17 cellular contexts compared by ENCODE assay signal in the genomic region with DNA sequence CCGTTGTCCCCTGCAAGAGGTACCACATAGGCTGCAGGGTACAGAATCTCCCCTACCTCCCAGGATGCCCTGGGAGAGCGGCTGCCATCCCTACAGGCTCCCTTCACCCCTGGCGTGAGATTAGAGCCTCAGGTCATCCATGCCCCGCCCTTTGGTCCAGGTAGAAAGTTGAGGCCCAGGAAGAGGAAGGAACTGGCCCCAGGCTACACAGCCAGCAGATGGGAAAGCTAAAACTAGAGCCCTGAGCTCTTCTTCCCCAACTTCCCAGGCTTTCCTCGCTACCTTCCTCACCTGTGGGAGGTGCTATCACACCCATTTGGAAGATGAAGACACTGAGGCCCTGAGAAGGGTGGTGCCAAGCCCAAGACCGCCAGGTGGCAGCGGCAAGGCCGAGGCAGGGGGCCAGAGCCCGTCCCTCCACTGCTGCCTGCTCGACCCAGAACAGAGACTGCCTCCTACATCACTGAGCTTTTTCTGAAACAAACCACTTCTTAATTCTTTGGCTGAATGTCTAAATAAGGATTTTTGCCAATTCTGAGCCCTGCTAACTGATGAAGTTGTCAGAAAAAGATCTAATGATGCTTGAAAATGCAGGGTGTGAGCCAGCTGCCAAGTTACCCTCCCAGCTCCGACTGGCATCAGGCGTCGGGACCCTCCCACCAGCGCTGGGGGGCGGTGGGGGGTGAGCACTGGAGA. TPM values are rescaled to one million over a fixed set of nuclear protein-coding genes. Genes with fewer than 3 reads are reported as not detected.
DNase-seq lines count a peak whose midpoint lies in the region; ATAC-seq and TF ChIP-seq lines count a peak whose summit lies in the region.
"Had no signal": no experiment of that assay in that cellular context is flagged by ENCODE, and none has a peak within 500 bp of the region (broad histone marks: within the 10 kb centered on the region; RNA-seq: fewer than 3 reads in every experiment).

No MANE protein-coding gene starts in this region.

- no peak for ATAC-seq in HG03108 (IDR thresholded peaks at IDR 0.05; ENCODE audit: unreplicated experiment)
- ATAC-seq: right cardiac atrium had no signal

- H3K27ac ChIP-seq in stomach, result no peak overlapping the region
- H3K27ac ChIP-seq: epithelial cell of prostate had no signal

- no peak for TF ChIP-seq POLR2A in stomach (IDR thresholded peaks at IDR 0.05)

- H3K36me3 ChIP-seq in stomach, result no peaks in the 10 kb centered on the region
- H3K36me3 ChIP-seq: thoracic aorta had no signal

- TF ChIP-seq CTCF in fibroblast of the aortic adventitia (IDR thresholded peaks at IDR 0.05; ENCODE audit: insufficient read depth, low read length), result peak; percentile 7
- TF ChIP-seq CTCF in stomach (IDR thresholded peaks at IDR 0.05), result no peak

- no peak overlapping the region for H3K4me3 ChIP-seq in fibroblast of the aortic adventitia (ENCODE audit: low read depth, low read length)
- no peak overlapping the region for H3K4me3 ChIP-seq in stomach
- H3K4me3 ChIP-seq: thoracic aorta had no signal

- no peaks in the 10 kb centered on the region for H3K9me3 ChIP-seq in stomach
- H3K9me3 ChIP-seq: thoracic aorta had no signal

- peaks cover 19 to 48% (median 36%) of the 10 kb centered on the region in 4 donors for H3K4me1 ChIP-seq in stomach

- WGBS in stomach, 5 donors, result 62 to 79% (median 72%) methylated on average over 12 to 15 of the region's 15 CpGs

- peak; percentile 33 for DNase-seq in NCI-H82 (lab: John Stamatoyannopoulos, UW)
- no peak for DNase-seq in NCI-H82 treated with DMSO at 0.1 percent for 48 hours (lab: John Stamatoyannopoulos, UW; ENCODE audit: unreplicated experiment)
- DNase-seq in NCI-H2171 (lab: John Stamatoyannopoulos, UW), result peak; percentile 26
- DNase-seq in fibroblast of the aortic adventitia (ENCODE audit: low read depth), result peak; percentile 5
- peak; percentile 24 for DNase-seq in superior temporal gyrus (ENCODE audit: extremely low spot score)
- DNase-seq in stomach, result no peak
- DNase-seq in SKM-1 treated with dmso at 0.1 percent for 144 hours (lab: John Stamatoyannopoulos, UW; ENCODE audit: unreplicated experiment), result no peak
- DNase-seq: ACHN; activated T-cell treated with anti-CD3 and anti-CD28 coated beads, Interleukin-2, amount 50 U/mL, for 48 hours; HCEC 1CT; KBM-7; right cardiac atrium had no signal

- intact Hi-C loops in stomach (cut with DNase I; ENCODE audit: low total_unique reads), result no loop called here

- H3K27me3 ChIP-seq in stomach, result peaks cover 0 to 53% (median 11%) of the 10 kb centered on the region in 3 donors

- TF ChIP-seq EP300 in stomach (IDR thresholded peaks at IDR 0.05), result no peak

RNA-seq across cellular contexts. Expression of gene CIB4, which starts 25.7 kb away (rescaled TPM):
- total RNA-seq in fibroblast of the aortic adventitia (ENCODE audit: low replicate concordance) (not detected in 2 replicates), stomach (1 to 10 TPM in 1 of 5 donors, not detected in 4; 1.8 TPM)
- polyA plus RNA-seq in stomach, result 1 to 10 TPM in 1 of 3 donors, not detected in 2; 1.8 TPM
- total RNA-seq: astrocyte, right cardiac atrium, RPMI7951, thoracic aorta had no signal
- polyA plus RNA-seq: right cardiac atrium had no signal

Comparison
In these comparisons a context has a peak if more than half of its experiments do, and no peak if none do; other contexts are left out.
1. DNase-seq: peak in NCI-H82 (single experiment), NCI-H2171 (single experiment), fibroblast of the aortic adventitia (single experiment) and superior temporal gyrus (single experiment); none in NCI-H82 treated with DMSO at 0.1 percent for 48 hours (single experiment), stomach (single experiment) and SKM-1 treated with dmso at 0.1 percent for 144 hours (single experiment).